In genomic region chr11:47376543-47377371, GRCh38 we compare ENCODE assay signal across 10 cellular contexts. TPM values are rescaled to one million over a fixed set of nuclear protein-coding genes. Genes with fewer than 3 reads are reported as not detected.
DNase-seq lines count a peak whose midpoint lies in the region; ATAC-seq and TF ChIP-seq lines count a peak whose summit lies in the region.
"Had no signal": no experiment of that assay in that cellular context is flagged by ENCODE, and none has a peak within 500 bp of the region (broad histone marks: within the 10 kb centered on the region; RNA-seq: fewer than 3 reads in every experiment).

No MANE protein-coding gene starts in this region.

- no peak for TF ChIP-seq EP300 in stomach (IDR thresholded peaks at IDR 0.05)

- H3K4me1 ChIP-seq in esophagus squamous epithelium: peaks cover 5 to 22% (median 8%) of the 10 kb centered on the region in 3 donors
- H3K4me1 ChIP-seq in stomach: peaks cover 0 to 16% (median 0%) of the 10 kb centered on the region in 4 donors
- no peaks in the 10 kb centered on the region for H3K4me1 ChIP-seq in smooth muscle cell (ENCODE audit: low read depth)
- H3K4me1 ChIP-seq: pancreas had no signal

- no peak for TF ChIP-seq CTCF in esophagus squamous epithelium (IDR thresholded peaks at IDR 0.05)
- TF ChIP-seq CTCF in stomach (IDR thresholded peaks at IDR 0.05): no peak
- TF ChIP-seq CTCF in smooth muscle cell (IDR thresholded peaks at IDR 0.05; ENCODE audit: borderline replicate concordance, insufficient read depth, poor library complexity, severe bottlenecking): no peak

- WGBS in esophagus squamous epithelium, 2 donors: 50 to 51% methylated on average over 2 to 7 of the region's 14 CpGs
- WGBS in stomach, 5 donors: 52 to 67% (median 60%) methylated on average over 9 to 14 of the region's 14 CpGs
- WGBS in smooth muscle cell (ENCODE audit: low lambda C conversion rate): 81% methylated on average over 12 of the region's 14 CpGs

- ATAC-seq in GM19351 (IDR thresholded peaks at IDR 0.05; ENCODE audit: unreplicated experiment) (peak; percentile 37), HG02571 (IDR thresholded peaks at IDR 0.05; ENCODE audit: unreplicated experiment) (no peak)

- H3K4me3 ChIP-seq in esophagus squamous epithelium (peak overlapping the region in 3 of 4 donors; percentile 29 to 55 (median 40)), stomach (peak overlapping the region; percentile 14 to 41 (median 36)), smooth muscle cell (no peak overlapping the region)

- intact Hi-C loops in esophagus squamous epithelium (cut with DNase I) (loop anchor here (10.0 kb wide), 1 partner anchor 78 kb away; no protein-coding TSS in a partner anchor), stomach (cut with DNase I; ENCODE audit: low total_unique reads) (loop anchor here (10.0 kb wide), 1 partner anchor 68 kb away; the partner anchor contains the start of gene RAPSN)

- H3K9me3 ChIP-seq in esophagus squamous epithelium (no peaks in the 10 kb centered on the region), stomach (no peaks in the 10 kb centered on the region), smooth muscle cell (replicated peaks; ENCODE audit: low read depth) (no peaks in the 10 kb centered on the region)
- H3K9me3 ChIP-seq: pancreas had no signal

- TF ChIP-seq POLR2A in esophagus squamous epithelium (IDR thresholded peaks at IDR 0.05) (no peak), stomach (IDR thresholded peaks at IDR 0.05) (no peak)

- H3K27me3 ChIP-seq in esophagus squamous epithelium (no peaks in the 10 kb centered on the region), stomach (no peaks in the 10 kb centered on the region), smooth muscle cell (ENCODE audit: low read depth) (no peaks in the 10 kb centered on the region)
- H3K27me3 ChIP-seq: pancreas had no signal

- H3K9ac ChIP-seq in smooth muscle cell (ENCODE audit: low read depth): no peak overlapping the region

- H3K4me2 ChIP-seq in smooth muscle cell: no peak overlapping the region

- H3K36me3 ChIP-seq in esophagus squamous epithelium (no peaks in the 10 kb centered on the region), stomach (peaks cover 0 to 15% (median 0%) of the 10 kb centered on the region in 4 donors), smooth muscle cell (ENCODE audit: low read depth) (no peaks in the 10 kb centered on the region)
- H3K36me3 ChIP-seq: pancreas had no signal

- H3K79me2 ChIP-seq in smooth muscle cell (ENCODE audit: low read depth): no peaks in the 10 kb centered on the region

- no peaks in the 10 kb centered on the region for H4K20me1 ChIP-seq in smooth muscle cell (ENCODE audit: low read depth)

- DNase-seq in MV-4-11 (lab: John Stamatoyannopoulos, UW): peak; percentile 67
- no peak for DNase-seq in esophagus squamous epithelium (lab: John Stamatoyannopoulos, UW)
- DNase-seq in stomach: no peak
- DNase-seq in DMS79 (lab: John Stamatoyannopoulos, UW): no peak
- DNase-seq in smooth muscle cell (lab: John Stamatoyannopoulos, UW; ENCODE audit: unreplicated experiment): no peak
- DNase-seq in inferior parietal cortex (ENCODE audit: extremely low spot score): no peak

- no peak overlapping the region for H2AFZ ChIP-seq in smooth muscle cell (ENCODE audit: low read depth)

- H3K27ac ChIP-seq in esophagus squamous epithelium (peak overlapping the region; percentile 40 to 88 (median 74)), stomach (peak overlapping the region in 4 of 5 donors; percentile 51 to 87 (median 81)), smooth muscle cell (ENCODE audit: low read depth) (no peak overlapping the region)

- H3F3A ChIP-seq in smooth muscle cell (ENCODE audit: low read depth): no peaks in the 10 kb centered on the region

RNA-seq across cellular contexts. Expression of gene SPI1, which starts 1.6 kb away (rescaled TPM):
- total RNA-seq in esophagus squamous epithelium: 10 to 100 TPM in 2 of 4 donors, 1 to 10 TPM in 2; 2.6 to 15.4 (median 8.8) TPM
- 1 to 10 TPM; 2.6 to 8.4 (median 7.0) TPM for total RNA-seq in stomach
- 10 to 100 TPM in 2 of 3 donors, 1 to 10 TPM in 1; 8.2 to 24.3 (median 15.3) TPM for polyA plus RNA-seq in stomach
- not detected in 2 replicates for total RNA-seq in smooth muscle cell
- polyA plus RNA-seq in smooth muscle cell: not detected in 2 replicates
- total RNA-seq: M059J had no signal

RNA-seq across cellular contexts. Expression of gene MYBPC3, which starts 24.3 kb away (rescaled TPM):
- total RNA-seq in esophagus squamous epithelium (under 1 TPM in 1 of 4 donors, not detected in 3; 0.08 TPM), stomach (10 to 100 TPM in 1 of 5 donors, under 1 TPM in 2, not detected in 2; 0.72 to 15.6 (median 0.73) TPM), smooth muscle cell (not detected in 2 replicates)
- polyA plus RNA-seq in stomach (1 to 10 TPM; 1.0 to 3.4 (median 2.1) TPM), smooth muscle cell (0.03 and 0.25 TPM in 2 replicates)
- total RNA-seq: M059J had no signal

RNA-seq across cellular contexts. Expression of gene SLC39A13, which starts 31.6 kb away (rescaled TPM):
- total RNA-seq in esophagus squamous epithelium (10 to 100 TPM; 10.9 to 44.3 (median 13.8) TPM), stomach (100 to 1,000 TPM in 1 of 5 donors, 10 to 100 TPM in 3, 1 to 10 TPM in 1; 7.0 to 158 (median 24.8) TPM), smooth muscle cell (51.7 and 56.9 TPM in 2 replicates)
- polyA plus RNA-seq in stomach (10 to 100 TPM; 21.7 to 33.6 (median 27.1) TPM), smooth muscle cell (138 and 143 TPM in 2 replicates)

RNA-seq across cellular contexts. Expression of gene PSMC3, which starts 49.5 kb away (rescaled TPM):
- 100 to 1,000 TPM in 3 of 4 donors, 10 to 100 TPM in 1; 72.9 to 134 (median 122) TPM for total RNA-seq in esophagus squamous epithelium
- total RNA-seq in stomach: 100 to 1,000 TPM in 2 of 5 donors, 10 to 100 TPM in 2, 1 to 10 TPM in 1; 8.1 to 147 (median 65.9) TPM
- 100 to 1,000 TPM; 143 to 175 (median 145) TPM for polyA plus RNA-seq in stomach
- 71.2 and 99.8 TPM in 2 replicates for total RNA-seq in smooth muscle cell
- polyA plus RNA-seq in smooth muscle cell: 200 and 211 TPM in 2 replicates
